8 cellular contexts compared by ENCODE assay signal in genomic region chr4:18020671-18021469, GRCh38. TPM values are rescaled to one million over a fixed set of nuclear protein-coding genes. Genes with fewer than 3 reads are reported as not detected.
A peak's percentile ranks its signal among the peaks of the same experiment; 100 is the strongest.
DNase-seq lines count a peak whose midpoint lies in the region; ATAC-seq and TF ChIP-seq lines count a peak whose summit lies in the region.

No MANE protein-coding gene starts in this region.

- CTCF ChIA-PET in AG04450 (lab: Charles Lee): interaction anchor here (1.0 to 2.3 kb wide), 2 partner anchors 10 to 204 kb away, joined by 3 to 12 read pairs; no protein-coding TSS in a partner anchor

- no peak for TF ChIP-seq POLR2A in spleen (IDR thresholded peaks at IDR 0.05)

- H3K4me3 ChIP-seq in AG04450 (ENCODE audit: low read depth, low read length) (peak overlapping the region; percentile 92), choroid plexus epithelial cell (ENCODE audit: low read depth, low read length) (peak overlapping the region; percentile 91), kidney epithelial cell (ENCODE audit: low read depth, low read length) (peak overlapping the region; percentile 72), spleen (peak overlapping the region; percentile 71 to 97 (median 90))

- DNase-seq in AG04450 (ENCODE audit: low read depth, low spot score): peak; percentile 50
- DNase-seq in NCI-H2196 treated with DMSO at 0.1 percent for 48 hours (lab: John Stamatoyannopoulos, UW; ENCODE audit: unreplicated experiment): peak; percentile 64
- peak; percentile 2 to 20 (median 15) for DNase-seq in activated CD4-positive, CD25-positive, alpha-beta regulatory T cell (lab: John Stamatoyannopoulos, UW)
- DNase-seq in choroid plexus epithelial cell (ENCODE audit: low read depth): peak; percentile 84
- DNase-seq in kidney epithelial cell (ENCODE audit: low read depth): peak; percentile 38
- peak; percentile 92 for DNase-seq in spleen

- POLR2A ChIA-PET in AG04450 (lab: Yijun Ruan, JAX): no interaction called here

- intact Hi-C loops in spleen (cut with DNase I; ENCODE audit: low total_unique reads): loop anchor here (10.0 kb wide), 1 partner anchor 206 kb away; the partner anchor contains the start of genes DCAF16 and NCAPG

- TF ChIP-seq CTCF in AG04450 (IDR thresholded peaks at IDR 0.05; ENCODE audit: low read depth, low read length): no peak
- no peak for TF ChIP-seq CTCF in choroid plexus epithelial cell (conservative IDR thresholded peaks at IDR 0.05; ENCODE audit: low read depth, low read length)
- TF ChIP-seq CTCF in kidney epithelial cell (IDR thresholded peaks at IDR 0.05; ENCODE audit: insufficient read depth, low read length, poor library complexity, severe bottlenecking): no peak
- peak in 1 of 11 experiments; percentile 10 for TF ChIP-seq CTCF in spleen (IDR thresholded peaks at IDR 0.05 in 8 of 11, conservative IDR thresholded peaks at IDR 0.05 in 3 of 11)

- H3K36me3 ChIP-seq in kidney epithelial cell (ENCODE audit: control insufficient read depth, insufficient read depth, low read length) (no peaks in the 10 kb centered on the region), spleen (no peaks in the 10 kb centered on the region)

- H3K27ac ChIP-seq in AG04450 (ENCODE audit: low read depth, low read length) (peak overlapping the region; percentile 77), spleen (peak overlapping the region; percentile 71 to 96 (median 94))

- peaks cover 0 to 51% (median 25%) of the 10 kb centered on the region in 6 donors for H3K4me1 ChIP-seq in spleen

- ATAC-seq in GM18870 (IDR thresholded peaks at IDR 0.05; ENCODE audit: unreplicated experiment) (peak; percentile 15), HG03135 (IDR thresholded peaks at IDR 0.05; ENCODE audit: unreplicated experiment) (peak; percentile 18)

- H3K9me3 ChIP-seq in AG04450 (ENCODE audit: control insufficient read depth, insufficient read depth, low read length): no peaks in the 10 kb centered on the region; the same call in 1 of the 2 replicates
- H3K9me3 ChIP-seq in spleen: no peaks in the 10 kb centered on the region

- 0 to 2% (median 0%) methylated on average over 23 to 90 of the region's 90 CpGs for WGBS in spleen, 5 donors

- H3K27me3 ChIP-seq in AG04450 (ENCODE audit: control insufficient read depth, insufficient read depth, low read length) (peaks cover 6% of the 10 kb centered on the region), kidney epithelial cell (ENCODE audit: control insufficient read depth, insufficient read depth, low read length) (no peaks in the 10 kb centered on the region), spleen (replicated peaks in 1 of 7) (no peaks in the 10 kb centered on the region)

RNA-seq across cellular contexts. Expression of gene LCORL, which starts 0.7 kb away (rescaled TPM):
- polyA plus RNA-seq in AG04450 (2011; rRNA removed) (4.3 and 7.2 TPM in 2 replicates), spleen (1 to 10 TPM; 1.8 to 3.3 (median 2.6) TPM)
- polyA minus RNA-seq in AG04450 (2011; rRNA and poly(A)+ RNA removed): 5.7 and 9.1 TPM in 2 replicates
- total RNA-seq in kidney epithelial cell (18.5 and 35.2 TPM in 2 replicates), spleen (10 to 100 TPM; 19.3 to 48.7 (median 25.7) TPM)

Comparison
In these comparisons a context has a peak if more than half of its experiments do, and no peak if none do; other contexts are left out.
1. Peak in every context shown above with its lines: DNase-seq, ATAC-seq, H3K4me3 ChIP-seq and H3K27ac ChIP-seq.
2. DNase-seq: peak in every context shown above with its lines; median percentile 92 in spleen; 84 in choroid plexus epithelial cell; 64 in NCI-H2196 treated with DMSO at 0.1 percent for 48 hours; 50 in AG04450; 38 in kidney epithelial cell; 15 in activated CD4-positive, CD25-positive, alpha-beta regulatory T cell.